ENCODE assay signal across 1 cellular context in the genomic region with DNA sequence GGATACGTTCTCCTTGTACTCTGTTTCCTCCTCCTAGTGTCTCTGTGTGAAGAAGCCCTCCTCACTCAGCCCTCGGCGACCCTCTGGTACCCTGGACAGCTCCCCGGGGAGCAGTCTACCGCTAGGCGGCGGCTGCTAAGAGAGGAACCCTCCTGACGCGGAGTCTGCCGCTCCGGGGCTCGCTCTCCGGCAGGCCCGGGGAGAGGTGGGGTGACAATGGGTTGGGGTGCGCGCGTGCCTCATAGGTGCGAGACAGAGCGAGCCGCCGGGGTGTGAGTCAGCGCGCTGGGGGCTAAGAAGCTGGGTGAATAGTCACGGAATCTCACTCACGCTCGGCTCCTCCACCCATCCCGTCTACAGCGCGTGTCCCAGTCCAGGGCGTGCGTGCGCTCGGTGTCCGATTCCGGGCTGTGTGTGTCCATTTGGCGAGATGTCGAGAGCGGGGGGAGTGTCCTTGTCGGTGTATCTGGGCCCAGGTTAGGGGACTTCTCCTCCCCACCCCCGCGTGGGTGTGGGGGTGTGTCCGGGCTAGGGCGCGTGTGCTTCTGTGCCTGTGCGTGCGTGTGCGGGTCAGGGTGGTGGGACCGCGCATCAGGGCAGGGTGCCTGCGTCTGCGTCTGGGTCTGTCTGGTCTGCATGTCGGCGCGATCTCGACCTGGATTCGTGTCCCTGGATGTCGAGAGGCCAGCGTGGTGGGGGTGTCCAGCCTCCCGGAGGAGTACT.
A peak's percentile ranks its signal among the peaks of the same experiment; 100 is the strongest.
TF ChIP-seq lines count a peak whose summit lies in the region.

No MANE protein-coding gene starts in this region.

TF ChIP-seq in HepG2, 621 proteins besides CTCF, POLR2A, EP300 and RAD21 (continued from another document and continues in another):
- no peak; the same call in 1 of the 2 replicates for TF ChIP-seq FOXM1 (CRISPR knock-in tag; IDR thresholded peaks at IDR 0.05)
- TF ChIP-seq, protein P1, sequence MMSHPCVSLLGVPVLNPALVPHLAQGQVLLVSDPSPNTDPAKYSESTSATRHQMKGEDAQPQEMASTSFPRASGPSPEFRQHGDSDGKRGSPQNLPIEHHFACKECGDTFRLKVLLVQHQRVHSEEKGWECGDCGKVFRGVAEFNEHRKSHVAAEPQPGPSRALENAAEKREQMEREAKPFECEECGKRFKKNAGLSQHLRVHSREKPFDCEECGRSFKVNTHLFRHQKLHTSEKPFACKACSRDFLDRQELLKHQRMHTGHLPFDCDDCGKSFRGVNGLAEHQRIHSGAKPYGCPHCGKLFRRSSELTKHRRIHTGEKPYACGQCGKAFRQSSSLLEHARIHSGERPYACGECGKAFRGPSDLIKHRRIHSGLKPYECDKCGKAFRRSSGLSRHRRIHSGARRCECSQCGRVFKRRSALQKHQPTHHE (CRISPR knock-in tag; IDR thresholded peaks at IDR 0.05; ENCODE audit: borderline replicate concordance): no peak
- no peak for TF ChIP-seq AGO2 (optimal IDR thresholded peaks at IDR 0.05; ENCODE audit: low read depth, low read length)
- TF ChIP-seq RELA (CRISPR knock-in tag; IDR thresholded peaks at IDR 0.05): no peak
- TF ChIP-seq ZNF713 (CRISPR knock-in tag; IDR thresholded peaks at IDR 0.05): no peak
- TF ChIP-seq RORA (CRISPR knock-in tag; IDR thresholded peaks at IDR 0.05): no peak
- TF ChIP-seq ZNF674 (CRISPR knock-in tag; IDR thresholded peaks at IDR 0.05; ENCODE audit: low read depth): no peak
- TF ChIP-seq FOXP1 (IDR thresholded peaks at IDR 0.05): no peak
- no peak for TF ChIP-seq FOXP1 (CRISPR knock-in tag; IDR thresholded peaks at IDR 0.05)
- TF ChIP-seq ZNF224 (CRISPR knock-in tag; IDR thresholded peaks at IDR 0.05): no peak
- no peak for TF ChIP-seq TBX3 (IDR thresholded peaks at IDR 0.05; ENCODE audit: borderline replicate concordance)
- peak; percentile 96 for TF ChIP-seq KLF6 (CRISPR knock-in tag; IDR thresholded peaks at IDR 0.05)
- TF ChIP-seq ZNF333 (CRISPR knock-in tag; IDR thresholded peaks at IDR 0.05; ENCODE audit: borderline replicate concordance): peak; percentile 90; the same call in 1 of the 2 replicates
- TF ChIP-seq KDM5B (CRISPR knock-in tag; IDR thresholded peaks at IDR 0.05; ENCODE audit: borderline replicate concordance): peak; percentile 87
- TF ChIP-seq ZNF776 (CRISPR knock-in tag; IDR thresholded peaks at IDR 0.05): peak; percentile 64; the same call in 1 of the 2 replicates
- peak; percentile 83; the same call in 1 of the 2 replicates for TF ChIP-seq ZNF256 (CRISPR knock-in tag; conservative IDR thresholded peaks at IDR 0.05)
- TF ChIP-seq, protein P2, sequence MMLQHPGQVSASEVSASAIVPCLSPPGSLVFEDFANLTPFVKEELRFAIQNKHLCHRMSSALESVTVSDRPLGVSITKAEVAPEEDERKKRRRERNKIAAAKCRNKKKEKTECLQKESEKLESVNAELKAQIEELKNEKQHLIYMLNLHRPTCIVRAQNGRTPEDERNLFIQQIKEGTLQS (CRISPR knock-in tag; IDR thresholded peaks at IDR 0.05): peak; percentile 81
- peak; percentile 65; the same call in 1 of the 2 replicates for TF ChIP-seq ZSCAN20 (CRISPR knock-in tag; IDR thresholded peaks at IDR 0.05; ENCODE audit: borderline replicate concordance)
- no peak for TF ChIP-seq MAZ (IDR thresholded peaks at IDR 0.05; ENCODE audit: borderline replicate concordance, low read depth, low read length)
- 0 out of 2 replicates have a peak, but pooled peaks have one; percentile 57 for TF ChIP-seq MAZ (CRISPR knock-in tag; IDR thresholded peaks at IDR 0.05; ENCODE audit: low read depth)
- TF ChIP-seq, protein P3, sequence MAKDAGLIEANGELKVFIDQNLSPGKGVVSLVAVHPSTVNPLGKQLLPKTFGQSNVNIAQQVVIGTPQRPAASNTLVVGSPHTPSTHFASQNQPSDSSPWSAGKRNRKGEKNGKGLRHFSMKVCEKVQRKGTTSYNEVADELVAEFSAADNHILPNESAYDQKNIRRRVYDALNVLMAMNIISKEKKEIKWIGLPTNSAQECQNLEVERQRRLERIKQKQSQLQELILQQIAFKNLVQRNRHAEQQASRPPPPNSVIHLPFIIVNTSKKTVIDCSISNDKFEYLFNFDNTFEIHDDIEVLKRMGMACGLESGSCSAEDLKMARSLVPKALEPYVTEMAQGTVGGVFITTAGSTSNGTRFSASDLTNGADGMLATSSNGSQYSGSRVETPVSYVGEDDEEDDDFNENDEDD (CRISPR knock-in tag; IDR thresholded peaks at IDR 0.05; ENCODE audit: borderline replicate concordance): peak; percentile 47; the same call in 1 of the 2 replicates
- no peak for TF ChIP-seq ZNF382 (CRISPR knock-in tag; IDR thresholded peaks at IDR 0.05; ENCODE audit: borderline replicate concordance)
- TF ChIP-seq, protein P4, sequence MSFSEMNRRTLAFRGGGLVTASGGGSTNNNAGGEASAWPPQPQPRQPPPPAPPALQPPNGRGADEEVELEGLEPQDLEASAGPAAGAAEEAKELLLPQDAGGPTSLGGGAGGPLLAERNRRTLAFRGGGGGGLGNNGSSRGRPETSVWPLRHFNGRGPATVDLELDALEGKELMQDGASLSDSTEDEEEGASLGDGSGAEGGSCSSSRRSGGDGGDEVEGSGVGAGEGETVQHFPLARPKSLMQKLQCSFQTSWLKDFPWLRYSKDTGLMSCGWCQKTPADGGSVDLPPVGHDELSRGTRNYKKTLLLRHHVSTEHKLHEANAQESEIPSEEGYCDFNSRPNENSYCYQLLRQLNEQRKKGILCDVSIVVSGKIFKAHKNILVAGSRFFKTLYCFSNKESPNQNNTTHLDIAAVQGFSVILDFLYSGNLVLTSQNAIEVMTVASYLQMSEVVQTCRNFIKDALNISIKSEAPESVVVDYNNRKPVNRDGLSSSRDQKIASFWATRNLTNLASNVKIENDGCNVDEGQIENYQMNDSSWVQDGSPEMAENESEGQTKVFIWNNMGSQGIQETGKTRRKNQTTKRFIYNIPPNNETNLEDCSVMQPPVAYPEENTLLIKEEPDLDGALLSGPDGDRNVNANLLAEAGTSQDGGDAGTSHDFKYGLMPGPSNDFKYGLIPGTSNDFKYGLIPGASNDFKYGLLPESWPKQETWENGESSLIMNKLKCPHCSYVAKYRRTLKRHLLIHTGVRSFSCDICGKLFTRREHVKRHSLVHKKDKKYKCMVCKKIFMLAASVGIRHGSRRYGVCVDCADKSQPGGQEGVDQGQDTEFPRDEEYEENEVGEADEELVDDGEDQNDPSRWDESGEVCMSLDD (CRISPR knock-in tag; IDR thresholded peaks at IDR 0.05; ENCODE audit: borderline replicate concordance): 0 out of 2 replicates have a peak, but pooled peaks have one; percentile 65
- TF ChIP-seq, protein P5, sequence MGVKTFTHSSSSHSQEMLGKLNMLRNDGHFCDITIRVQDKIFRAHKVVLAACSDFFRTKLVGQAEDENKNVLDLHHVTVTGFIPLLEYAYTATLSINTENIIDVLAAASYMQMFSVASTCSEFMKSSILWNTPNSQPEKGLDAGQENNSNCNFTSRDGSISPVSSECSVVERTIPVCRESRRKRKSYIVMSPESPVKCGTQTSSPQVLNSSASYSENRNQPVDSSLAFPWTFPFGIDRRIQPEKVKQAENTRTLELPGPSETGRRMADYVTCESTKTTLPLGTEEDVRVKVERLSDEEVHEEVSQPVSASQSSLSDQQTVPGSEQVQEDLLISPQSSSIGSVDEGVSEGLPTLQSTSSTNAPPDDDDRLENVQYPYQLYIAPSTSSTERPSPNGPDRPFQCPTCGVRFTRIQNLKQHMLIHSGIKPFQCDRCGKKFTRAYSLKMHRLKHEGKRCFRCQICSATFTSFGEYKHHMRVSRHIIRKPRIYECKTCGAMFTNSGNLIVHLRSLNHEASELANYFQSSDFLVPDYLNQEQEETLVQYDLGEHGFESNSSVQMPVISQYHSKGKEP (CRISPR knock-in tag; IDR thresholded peaks at IDR 0.05): peak; percentile 97; the same call in 1 of the 2 replicates
- 0 out of 2 replicates have a peak, but pooled peaks have one; percentile 66 for TF ChIP-seq ZNF777 (CRISPR knock-in tag; IDR thresholded peaks at IDR 0.05)
- no peak for TF ChIP-seq MTA3 (CRISPR knock-in tag; IDR thresholded peaks at IDR 0.05)
- no peak for TF ChIP-seq RARG (CRISPR knock-in tag; IDR thresholded peaks at IDR 0.05; ENCODE audit: low read depth)
- TF ChIP-seq ZNF747 (CRISPR knock-in tag; IDR thresholded peaks at IDR 0.05; ENCODE audit: borderline replicate concordance): 0 out of 2 replicates have a peak, but pooled peaks have one; percentile 33
- TF ChIP-seq, protein P6, sequence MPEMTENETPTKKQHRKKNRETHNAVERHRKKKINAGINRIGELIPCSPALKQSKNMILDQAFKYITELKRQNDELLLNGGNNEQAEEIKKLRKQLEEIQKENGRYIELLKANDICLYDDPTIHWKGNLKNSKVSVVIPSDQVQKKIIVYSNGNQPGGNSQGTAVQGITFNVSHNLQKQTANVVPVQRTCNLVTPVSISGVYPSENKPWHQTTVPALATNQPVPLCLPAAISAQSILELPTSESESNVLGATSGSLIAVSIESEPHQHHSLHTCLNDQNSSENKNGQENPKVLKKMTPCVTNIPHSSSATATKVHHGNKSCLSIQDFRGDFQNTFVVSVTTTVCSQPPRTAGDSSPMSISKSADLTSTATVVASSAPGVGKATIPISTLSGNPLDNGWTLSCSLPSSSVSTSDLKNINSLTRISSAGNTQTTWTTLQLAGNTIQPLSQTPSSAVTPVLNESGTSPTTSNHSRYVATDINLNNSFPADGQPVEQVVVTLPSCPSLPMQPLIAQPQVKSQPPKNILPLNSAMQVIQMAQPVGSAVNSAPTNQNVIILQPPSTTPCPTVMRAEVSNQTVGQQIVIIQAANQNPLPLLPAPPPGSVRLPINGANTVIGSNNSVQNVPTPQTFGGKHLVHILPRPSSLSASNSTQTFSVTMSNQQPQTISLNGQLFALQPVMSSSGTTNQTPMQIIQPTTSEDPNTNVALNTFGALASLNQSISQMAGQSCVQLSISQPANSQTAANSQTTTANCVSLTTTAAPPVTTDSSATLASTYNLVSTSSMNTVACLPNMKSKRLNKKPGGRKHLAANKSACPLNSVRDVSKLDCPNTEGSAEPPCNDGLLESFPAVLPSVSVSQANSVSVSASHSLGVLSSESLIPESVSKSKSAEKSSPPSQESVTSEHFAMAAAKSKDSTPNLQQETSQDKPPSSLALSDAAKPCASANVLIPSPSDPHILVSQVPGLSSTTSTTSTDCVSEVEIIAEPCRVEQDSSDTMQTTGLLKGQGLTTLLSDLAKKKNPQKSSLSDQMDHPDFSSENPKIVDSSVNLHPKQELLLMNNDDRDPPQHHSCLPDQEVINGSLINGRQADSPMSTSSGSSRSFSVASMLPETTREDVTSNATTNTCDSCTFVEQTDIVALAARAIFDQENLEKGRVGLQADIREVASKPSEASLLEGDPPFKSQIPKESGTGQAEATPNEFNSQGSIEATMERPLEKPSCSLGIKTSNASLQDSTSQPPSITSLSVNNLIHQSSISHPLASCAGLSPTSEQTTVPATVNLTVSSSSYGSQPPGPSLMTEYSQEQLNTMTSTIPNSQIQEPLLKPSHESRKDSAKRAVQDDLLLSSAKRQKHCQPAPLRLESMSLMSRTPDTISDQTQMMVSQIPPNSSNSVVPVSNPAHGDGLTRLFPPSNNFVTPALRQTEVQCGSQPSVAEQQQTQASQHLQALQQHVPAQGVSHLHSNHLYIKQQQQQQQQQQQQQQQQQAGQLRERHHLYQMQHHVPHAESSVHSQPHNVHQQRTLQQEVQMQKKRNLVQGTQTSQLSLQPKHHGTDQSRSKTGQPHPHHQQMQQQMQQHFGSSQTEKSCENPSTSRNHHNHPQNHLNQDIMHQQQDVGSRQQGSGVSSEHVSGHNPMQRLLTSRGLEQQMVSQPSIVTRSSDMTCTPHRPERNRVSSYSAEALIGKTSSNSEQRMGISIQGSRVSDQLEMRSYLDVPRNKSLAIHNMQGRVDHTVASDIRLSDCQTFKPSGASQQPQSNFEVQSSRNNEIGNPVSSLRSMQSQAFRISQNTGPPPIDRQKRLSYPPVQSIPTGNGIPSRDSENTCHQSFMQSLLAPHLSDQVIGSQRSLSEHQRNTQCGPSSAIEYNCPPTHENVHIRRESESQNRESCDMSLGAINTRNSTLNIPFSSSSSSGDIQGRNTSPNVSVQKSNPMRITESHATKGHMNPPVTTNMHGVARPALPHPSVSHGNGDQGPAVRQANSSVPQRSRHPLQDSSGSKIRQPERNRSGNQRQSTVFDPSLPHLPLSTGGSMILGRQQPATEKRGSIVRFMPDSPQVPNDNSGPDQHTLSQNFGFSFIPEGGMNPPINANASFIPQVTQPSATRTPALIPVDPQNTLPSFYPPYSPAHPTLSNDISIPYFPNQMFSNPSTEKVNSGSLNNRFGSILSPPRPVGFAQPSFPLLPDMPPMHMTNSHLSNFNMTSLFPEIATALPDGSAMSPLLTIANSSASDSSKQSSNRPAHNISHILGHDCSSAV (CRISPR knock-in tag; IDR thresholded peaks at IDR 0.05; ENCODE audit: borderline replicate concordance): no peak
- TF ChIP-seq ZNF44 (CRISPR knock-in tag; IDR thresholded peaks at IDR 0.05): no peak
- 0 out of 2 replicates have a peak, but pooled peaks have one; percentile 91 for TF ChIP-seq ATAD3A (CRISPR knock-in tag; IDR thresholded peaks at IDR 0.05)
- no peak for TF ChIP-seq KDM6A (CRISPR knock-in tag; IDR thresholded peaks at IDR 0.05; ENCODE audit: low read depth)
- TF ChIP-seq ZNF543 (CRISPR knock-in tag; IDR thresholded peaks at IDR 0.05): 0 out of 2 replicates have a peak, but pooled peaks have one; percentile 46
- no peak for TF ChIP-seq ARNTL (CRISPR knock-in tag; IDR thresholded peaks at IDR 0.05)
- TF ChIP-seq TEAD2 (CRISPR knock-in tag; IDR thresholded peaks at IDR 0.05): no peak
- TF ChIP-seq, protein P7, sequence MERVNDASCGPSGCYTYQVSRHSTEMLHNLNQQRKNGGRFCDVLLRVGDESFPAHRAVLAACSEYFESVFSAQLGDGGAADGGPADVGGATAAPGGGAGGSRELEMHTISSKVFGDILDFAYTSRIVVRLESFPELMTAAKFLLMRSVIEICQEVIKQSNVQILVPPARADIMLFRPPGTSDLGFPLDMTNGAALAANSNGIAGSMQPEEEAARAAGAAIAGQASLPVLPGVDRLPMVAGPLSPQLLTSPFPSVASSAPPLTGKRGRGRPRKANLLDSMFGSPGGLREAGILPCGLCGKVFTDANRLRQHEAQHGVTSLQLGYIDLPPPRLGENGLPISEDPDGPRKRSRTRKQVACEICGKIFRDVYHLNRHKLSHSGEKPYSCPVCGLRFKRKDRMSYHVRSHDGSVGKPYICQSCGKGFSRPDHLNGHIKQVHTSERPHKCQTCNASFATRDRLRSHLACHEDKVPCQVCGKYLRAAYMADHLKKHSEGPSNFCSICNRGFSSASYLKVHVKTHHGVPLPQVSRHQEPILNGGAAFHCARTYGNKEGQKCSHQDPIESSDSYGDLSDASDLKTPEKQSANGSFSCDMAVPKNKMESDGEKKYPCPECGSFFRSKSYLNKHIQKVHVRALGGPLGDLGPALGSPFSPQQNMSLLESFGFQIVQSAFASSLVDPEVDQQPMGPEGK (CRISPR knock-in tag; IDR thresholded peaks at IDR 0.05): peak; percentile 64
- TF ChIP-seq, protein P8, sequence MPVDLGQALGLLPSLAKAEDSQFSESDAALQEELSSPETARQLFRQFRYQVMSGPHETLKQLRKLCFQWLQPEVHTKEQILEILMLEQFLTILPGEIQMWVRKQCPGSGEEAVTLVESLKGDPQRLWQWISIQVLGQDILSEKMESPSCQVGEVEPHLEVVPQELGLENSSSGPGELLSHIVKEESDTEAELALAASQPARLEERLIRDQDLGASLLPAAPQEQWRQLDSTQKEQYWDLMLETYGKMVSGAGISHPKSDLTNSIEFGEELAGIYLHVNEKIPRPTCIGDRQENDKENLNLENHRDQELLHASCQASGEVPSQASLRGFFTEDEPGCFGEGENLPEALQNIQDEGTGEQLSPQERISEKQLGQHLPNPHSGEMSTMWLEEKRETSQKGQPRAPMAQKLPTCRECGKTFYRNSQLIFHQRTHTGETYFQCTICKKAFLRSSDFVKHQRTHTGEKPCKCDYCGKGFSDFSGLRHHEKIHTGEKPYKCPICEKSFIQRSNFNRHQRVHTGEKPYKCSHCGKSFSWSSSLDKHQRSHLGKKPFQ (CRISPR knock-in tag; IDR thresholded peaks at IDR 0.05; ENCODE audit: insufficient replicate concordance): no peak
